Comparison of ENCODE assay signal across 8 cellular contexts in the genomic region with DNA sequence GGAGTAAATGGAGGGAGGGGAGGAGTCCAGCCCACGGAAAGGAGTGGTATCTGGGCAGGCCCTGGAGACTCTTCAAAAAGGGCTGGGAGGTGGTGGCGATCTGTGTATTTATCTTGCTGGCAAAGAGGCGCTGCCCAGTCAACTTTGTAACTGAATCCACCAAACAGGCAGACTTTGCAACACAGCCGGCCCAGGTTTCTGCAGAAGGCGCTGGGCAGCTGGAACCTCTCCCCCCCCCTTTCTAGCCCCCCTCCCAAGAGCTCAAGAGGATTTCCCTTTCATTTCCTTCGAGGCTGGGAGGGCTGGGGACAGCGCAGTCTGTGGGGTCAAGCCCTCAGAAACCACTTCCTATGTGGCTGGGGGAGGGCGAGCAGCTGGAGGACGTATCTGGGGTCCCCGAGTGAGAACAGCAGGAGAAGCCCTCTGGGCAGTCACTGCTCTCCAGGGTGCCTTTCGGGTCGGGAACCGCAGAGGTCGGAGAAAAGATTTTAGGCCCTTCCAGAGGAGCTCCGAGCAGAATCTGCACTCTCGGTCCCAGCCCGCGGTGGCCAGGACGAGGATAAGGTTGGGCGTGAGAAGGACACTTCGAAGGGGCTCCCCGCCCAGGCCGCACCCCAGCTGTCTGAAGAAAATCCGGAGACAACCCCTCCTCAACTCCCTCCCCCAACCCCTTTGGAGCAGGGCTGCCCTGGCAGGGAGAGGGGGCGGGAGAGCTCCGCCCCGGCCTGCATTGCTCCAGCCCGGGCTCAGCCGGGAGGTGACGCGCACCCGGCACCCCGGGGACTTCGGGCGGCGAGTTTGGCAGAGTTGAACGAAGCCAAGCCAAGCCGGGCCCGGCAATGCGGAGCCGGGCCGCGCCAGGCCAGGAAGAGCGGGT. TPM values are rescaled to one million over a fixed set of nuclear protein-coding genes. Genes with fewer than 3 reads are reported as not detected.
DNase-seq lines count a peak whose midpoint lies in the region; ATAC-seq and TF ChIP-seq lines count a peak whose summit lies in the region.

No MANE protein-coding gene starts in this region.

- H3K4me1 Mint-ChIP-seq in activated CD8-positive, alpha-beta memory T cell treated with anti-CD3 and anti-CD28 coated beads, Interleukin-2, amount 10 ng/mL, durations not matched to agents 7 days and 5 days: peaks cover 25% of the 10 kb centered on the region

- peak in 1 of 4 donors; percentile 16 for TF ChIP-seq POLR2A in stomach (IDR thresholded peaks at IDR 0.05)

- peaks cover 48% of the 10 kb centered on the region for H3K27me3 Mint-ChIP-seq in activated CD8-positive, alpha-beta memory T cell treated with anti-CD3 and anti-CD28 coated beads, Interleukin-2, amount 10 ng/mL, durations not matched to agents 7 days and 5 days

- H3K27ac ChIP-seq in stomach: peak overlapping the region; percentile 91 to 99 (median 96)

- no peaks in the 10 kb centered on the region for H3K27me3 ChIP-seq in stomach

- H3K4me1 ChIP-seq in stomach: peaks cover 45 to 74% (median 64%) of the 10 kb centered on the region in 4 donors

- H3K27ac Mint-ChIP-seq in activated CD8-positive, alpha-beta memory T cell treated with anti-CD3 and anti-CD28 coated beads, Interleukin-2, amount 10 ng/mL, durations not matched to agents 7 days and 5 days: peak overlapping the region; percentile 53

- H3K9me3 ChIP-seq in stomach: no peaks in the 10 kb centered on the region

- CTCF ChIA-PET in activated CD8-positive, alpha-beta memory T cell treated with anti-CD3 and anti-CD28 coated beads, Interleukin-2, amount 10 ng/mL, durations not matched to agents 7 days and 5 days (lab: Charles Lee): interaction anchor here (0.8 to 1.2 kb wide), 7 partner anchors 9 to 86 kb away, joined by 3 to 7 read pairs (median 3); no protein-coding TSS in a partner anchor

- H3K9me3 Mint-ChIP-seq in activated CD8-positive, alpha-beta memory T cell treated with anti-CD3 and anti-CD28 coated beads, Interleukin-2, amount 10 ng/mL, durations not matched to agents 7 days and 5 days (ENCODE audit: low read depth): no peaks in the 10 kb centered on the region

- intact Hi-C loops in stomach (cut with DNase I; ENCODE audit: low total_unique reads): no loop called here

- peak overlapping the region; percentile 78 for H3K4me3 Mint-ChIP-seq in activated CD8-positive, alpha-beta memory T cell treated with anti-CD3 and anti-CD28 coated beads, Interleukin-2, amount 10 ng/mL, durations not matched to agents 7 days and 5 days

- no peak for TF ChIP-seq EP300 in stomach (IDR thresholded peaks at IDR 0.05)

- no peaks in the 10 kb centered on the region for H3K36me3 Mint-ChIP-seq in activated CD8-positive, alpha-beta memory T cell treated with anti-CD3 and anti-CD28 coated beads, Interleukin-2, amount 10 ng/mL, durations not matched to agents 7 days and 5 days

- WGBS in stomach, 5 donors: 0 to 2% (median 1%) methylated on average over 22 to 44 of the region's 44 CpGs

- TF ChIP-seq CTCF in epithelial cell of esophagus (IDR thresholded peaks at IDR 0.05; ENCODE audit: insufficient read depth, low read depth, low read length, missing control alignments): no peak
- TF ChIP-seq CTCF in stomach (IDR thresholded peaks at IDR 0.05): no peak

- no peaks in the 10 kb centered on the region for H3K36me3 ChIP-seq in stomach

- DNase-seq in NCI-H1092 treated with DMSO at 0.1 percent for 48 hours (lab: John Stamatoyannopoulos, UW): peak; percentile 16
- DNase-seq in NCI-H1092 (lab: John Stamatoyannopoulos, UW): no peak
- DNase-seq in NCI-H226: peak; percentile 29
- DNase-seq in activated CD8-positive, alpha-beta memory T cell treated with anti-CD3 and anti-CD28 coated beads, Interleukin-2, amount 10 ng/mL, durations not matched to agents 7 days and 5 days: peak; percentile 73
- peak; percentile 38 for DNase-seq in epithelial cell of esophagus (ENCODE audit: low read depth)
- peak; percentile 34 for DNase-seq in mucosa of gallbladder (ENCODE audit: low spot score)
- peak; percentile 73 for DNase-seq in stomach

- H3K4me3 ChIP-seq in epithelial cell of esophagus (ENCODE audit: low read length): peak overlapping the region; percentile 41
- peak overlapping the region; percentile 89 to 94 (median 92) for H3K4me3 ChIP-seq in stomach

- peak; percentile 13 for ATAC-seq in HG02763 (IDR thresholded peaks at IDR 0.05; ENCODE audit: unreplicated experiment)
- ATAC-seq in activated CD8-positive, alpha-beta memory T cell treated with anti-CD3 and anti-CD28 coated beads, Interleukin-2, amount 10 ng/mL, durations not matched to agents 7 days and 5 days: peak; percentile 34

RNA-seq across cellular contexts. Expression of gene ZCCHC24, which starts 0.9 kb away (rescaled TPM):
- 1 to 10 TPM; 2.4 to 3.1 TPM for total RNA-seq in activated CD8-positive, alpha-beta memory T cell treated with anti-CD3 and anti-CD28 coated beads, Interleukin-2, amount 10 ng/mL, durations not matched to agents 7 days and 5 days
- total RNA-seq in mucosa of gallbladder: 36.7 TPM
- total RNA-seq in stomach: 10 to 100 TPM in 4 of 5 donors, 1 to 10 TPM in 1; 9.7 to 60.3 (median 28.0) TPM
- 10 to 100 TPM; 13.3 to 53.0 (median 45.3) TPM for polyA plus RNA-seq in stomach
